Comparison of ENCODE assay signal across 23 cellular contexts in the genomic region with DNA sequence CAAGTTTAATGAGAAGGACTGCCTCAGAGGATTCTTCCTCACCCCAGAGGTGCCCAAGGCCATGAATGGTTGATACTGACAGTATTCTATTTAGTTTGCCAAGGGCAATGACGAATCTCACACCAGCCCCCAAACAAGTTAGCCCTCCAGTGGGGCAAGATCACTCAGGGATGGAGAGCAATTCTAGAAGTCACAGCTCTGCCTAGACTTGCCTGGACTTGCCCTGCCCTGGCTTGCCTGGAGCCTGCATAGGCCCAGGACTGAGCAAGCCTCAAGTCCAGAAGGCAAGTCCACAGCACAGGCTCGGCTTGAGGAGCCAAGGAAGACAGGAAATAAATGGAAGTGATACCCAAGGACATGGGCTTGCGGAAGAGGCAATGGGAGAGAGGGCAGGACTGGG. TPM values are rescaled to one million over a fixed set of nuclear protein-coding genes. Genes with fewer than 3 reads are reported as not detected.
A peak's percentile ranks its signal among the peaks of the same experiment; 100 is the strongest.
DNase-seq lines count a peak whose midpoint lies in the region; ATAC-seq and TF ChIP-seq lines count a peak whose summit lies in the region.
"Had no signal": no experiment of that assay in that cellular context is flagged by ENCODE, and none has a peak within 500 bp of the region (broad histone marks: within the 10 kb centered on the region; RNA-seq: fewer than 3 reads in every experiment).

No MANE protein-coding gene starts in this region.

- H3K4me3 ChIP-seq in prostate gland = no peak overlapping the region
- H3K4me3 ChIP-seq: body of pancreas, gastroesophageal sphincter had no signal

- peak; percentile 87 for ATAC-seq in esophagus mucosa
- ATAC-seq in stimulated activated effector memory CD8-positive, alpha-beta T cell treated with anti-CD3 and anti-CD28 coated beads, Interleukin-12 subunit alpha, Interleukin-12 subunit beta, amount 100 ng/mL, for 72 hours = no peak
- ATAC-seq: body of pancreas, gastroesophageal sphincter, left lobe of liver had no signal

- H3K27ac Mint-ChIP-seq in stimulated activated effector memory CD8-positive, alpha-beta T cell treated with anti-CD3 and anti-CD28 coated beads, Interleukin-12 subunit alpha, Interleukin-12 subunit beta, amount 100 ng/mL, for 72 hours = no peak overlapping the region
- H3K27ac Mint-ChIP-seq: activated CD4-positive, alpha-beta T cell treated with anti-CD3 and anti-CD28 coated beads, Interleukin-2, amount 10 ng/mL, durations not matched to agents 7 days and 5 days had no signal

- H3K9me3 Mint-ChIP-seq in stimulated activated effector memory CD8-positive, alpha-beta T cell treated with anti-CD3 and anti-CD28 coated beads, Interleukin-12 subunit alpha, Interleukin-12 subunit beta, amount 100 ng/mL, for 72 hours = no peaks in the 10 kb centered on the region

- H3K4me1 Mint-ChIP-seq in stimulated activated effector memory CD8-positive, alpha-beta T cell treated with anti-CD3 and anti-CD28 coated beads, Interleukin-12 subunit alpha, Interleukin-12 subunit beta, amount 100 ng/mL, for 72 hours = peaks cover 6% of the 10 kb centered on the region
- H3K4me1 Mint-ChIP-seq: activated CD4-positive, alpha-beta T cell treated with anti-CD3 and anti-CD28 coated beads, Interleukin-2, amount 10 ng/mL, durations not matched to agents 7 days and 5 days had no signal

- WGBS in prostate gland = 71% methylated on average over 3 of the region's 3 CpGs

- intact Hi-C loops in prostate gland (cut with DNase I) = no loop called here

- no peak for TF ChIP-seq CTCF in prostate gland (IDR thresholded peaks at IDR 0.05)

- no peaks in the 10 kb centered on the region for H3K9me3 ChIP-seq in prostate gland
- H3K9me3 ChIP-seq: BE2C, body of pancreas, gastroesophageal sphincter, SK-N-SH had no signal

- no peak overlapping the region for H3K4me3 Mint-ChIP-seq in stimulated activated effector memory CD8-positive, alpha-beta T cell treated with anti-CD3 and anti-CD28 coated beads, Interleukin-12 subunit alpha, Interleukin-12 subunit beta, amount 100 ng/mL, for 72 hours
- H3K4me3 Mint-ChIP-seq: activated CD4-positive, alpha-beta T cell treated with anti-CD3 and anti-CD28 coated beads, Interleukin-2, amount 10 ng/mL, durations not matched to agents 7 days and 5 days had no signal

- DNase-seq in DMS 273 (lab: John Stamatoyannopoulos, UW; ENCODE audit: unreplicated experiment) = peak; percentile 45
- DNase-seq in DMS 273 treated with DMSO at 0.1 percent for 48 hours (lab: John Stamatoyannopoulos, UW) = no peak
- DNase-seq in COLO668 (lab: John Stamatoyannopoulos, UW; ENCODE audit: unreplicated experiment) = peak; percentile 41
- peak; percentile 66 to 82 for DNase-seq in NCI-H526 (lab: John Stamatoyannopoulos, UW)
- DNase-seq in prostate gland (ENCODE audit: low spot score) = no peak
- DNase-seq in activated CD4-positive, alpha-beta T cell treated with anti-CD3 and anti-CD28 coated beads for 48 hours = no peak
- no peak for DNase-seq in stimulated activated effector memory CD8-positive, alpha-beta T cell treated with anti-CD3 and anti-CD28 coated beads, Interleukin-12 subunit alpha, Interleukin-12 subunit beta, amount 100 ng/mL, for 72 hours (ENCODE audit: low spot score in 2 of 2)
- DNase-seq: activated CD4-positive, alpha-beta T cell treated with anti-CD3 and anti-CD28 coated beads, Interleukin-2, amount 10 ng/mL, durations not matched to agents 7 days and 5 days; activated naive CD4-positive, alpha-beta T cell; BE2C; body of pancreas; cortex of kidney; DND-41; NCI-H2029; NK-92 treated with Interleukin-12 subunit alpha and Interleukin-12 subunit beta, amount 100 ng/mL, for 24 hours; SK-N-SH; stimulated activated CD8-positive, alpha-beta memory T cell treated with anti-CD3 and anti-CD28 coated beads, Interleukin-4, amount 100 ng/mL, for 48 hours had no signal

- no peaks in the 10 kb centered on the region for H3K4me1 ChIP-seq in prostate gland (replicated peaks)
- H3K4me1 ChIP-seq: BE2C, body of pancreas, gastroesophageal sphincter had no signal

- no peaks in the 10 kb centered on the region for H3K27me3 ChIP-seq in prostate gland (replicated peaks; ENCODE audit: insufficient read depth)
- H3K27me3 ChIP-seq: BE2C, body of pancreas, gastroesophageal sphincter had no signal

- H3K36me3 Mint-ChIP-seq in stimulated activated effector memory CD8-positive, alpha-beta T cell treated with anti-CD3 and anti-CD28 coated beads, Interleukin-12 subunit alpha, Interleukin-12 subunit beta, amount 100 ng/mL, for 72 hours = no peaks in the 10 kb centered on the region

- no peaks in the 10 kb centered on the region for H3K36me3 ChIP-seq in prostate gland
- H3K36me3 ChIP-seq: BE2C, gastroesophageal sphincter had no signal

- H3K27ac ChIP-seq in prostate gland = no peak overlapping the region
- H3K27ac ChIP-seq: 22Rv1, body of pancreas, gastroesophageal sphincter had no signal

- TF ChIP-seq POLR2A in prostate gland (IDR thresholded peaks at IDR 0.05) = no peak

RNA-seq across cellular contexts. Expression of a gene that starts 39.5 kb away (rescaled TPM):
- total RNA-seq in esophagus mucosa (1.3 TPM), prostate gland (1 to 10 TPM; 1.5 to 1.9 TPM)
- total RNA-seq: endothelial cell of umbilical vein had no signal

RNA-seq across cellular contexts. Expression of a gene that starts 40.7 kb away (rescaled TPM):
- not detected for total RNA-seq in esophagus mucosa
- total RNA-seq in prostate gland = 1 to 10 TPM in 1 of 2 donors, not detected in 1; 1.5 TPM
- total RNA-seq: activated CD4-positive, alpha-beta T cell treated with anti-CD3 and anti-CD28 coated beads, Interleukin-2, amount 10 ng/mL, durations not matched to agents 7 days and 5 days; body of pancreas; endothelial cell of umbilical vein; gastroesophageal sphincter; left lobe of liver; mononuclear cell had no signal

RNA-seq across cellular contexts. Expression of a gene that starts 54.6 kb away (rescaled TPM):
- total RNA-seq in esophagus mucosa (6.1 TPM), prostate gland (10 to 100 TPM in 1 of 2 donors, 1 to 10 TPM in 1; 7.6 to 10.7 TPM)

Comparison
In these comparisons a context has a peak if more than half of its experiments do, and no peak if none do; other contexts are left out.
1. DNase-seq: peak in DMS 273 (single experiment), COLO668 (single experiment) and NCI-H526 (2 of 2); none in DMS 273 treated with DMSO at 0.1 percent for 48 hours (single experiment), prostate gland (single experiment), activated CD4-positive, alpha-beta T cell treated with anti-CD3 and anti-CD28 coated beads for 48 hours (single experiment) and stimulated activated effector memory CD8-positive, alpha-beta T cell treated with anti-CD3 and anti-CD28 coated beads, Interleukin-12 subunit alpha, Interleukin-12 subunit beta, amount 100 ng/mL, for 72 hours (0 of 2).